16 cellular contexts compared by ENCODE assay signal in the genomic region with DNA sequence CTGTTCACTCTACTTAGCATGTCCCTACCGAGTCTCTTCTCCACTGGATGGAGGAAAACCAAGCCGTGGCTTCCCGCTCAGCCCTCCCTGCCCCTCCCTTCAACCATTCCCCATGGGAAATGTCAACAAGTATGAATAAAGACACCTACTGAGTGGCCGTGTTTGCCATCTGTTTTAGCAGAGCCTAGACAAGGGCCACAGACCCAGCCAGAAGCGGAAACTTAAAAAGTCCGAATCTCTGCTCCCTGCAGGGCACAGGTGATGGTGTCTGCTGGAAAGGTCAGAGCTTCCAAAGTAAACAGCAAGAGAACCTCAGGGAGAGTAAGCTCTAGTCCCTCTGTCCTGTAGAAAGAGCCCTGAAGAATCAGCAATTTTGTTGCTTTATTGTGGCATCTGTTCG. TPM values are rescaled to one million over a fixed set of nuclear protein-coding genes. Genes with fewer than 3 reads are reported as not detected.
DNase-seq lines count a peak whose midpoint lies in the region; ATAC-seq and TF ChIP-seq lines count a peak whose summit lies in the region.
"Had no signal": no experiment of that assay in that cellular context is flagged by ENCODE, and none has a peak within 500 bp of the region (broad histone marks: within the 10 kb centered on the region; RNA-seq: fewer than 3 reads in every experiment).

No MANE protein-coding gene starts in this region.

- intact Hi-C loops in mucosa of descending colon (cut with DNase I, micrococcal nuclease), result no loop called here
- intact Hi-C loops in heart left ventricle (cut with DNase I), result loop anchor here in 1 of 10 donors (5.0 kb wide), 1 partner anchor 36 kb away; no protein-coding TSS in a partner anchor

- H3K4me3 ChIP-seq in HEK293 (ENCODE audit: low read depth, low read length) (no peak overlapping the region), mucosa of descending colon (no peak overlapping the region), heart left ventricle (no peak overlapping the region)

- no peaks in the 10 kb centered on the region for H3K36me3 Mint-ChIP-seq in activated naive CD4-positive, alpha-beta T cell treated with anti-CD3 and anti-CD28 coated beads, Interleukin-2, amount 10 ng/mL, durations not matched to agents 7 days and 5 days

- DNase-seq in NCI-H1092 treated with DMSO at 0.1 percent for 48 hours (lab: John Stamatoyannopoulos, UW) (peak; percentile 25), NCI-H1092 (lab: John Stamatoyannopoulos, UW) (no peak), NCI-H82 (lab: John Stamatoyannopoulos, UW) (peak; percentile 32), mucosa of descending colon (no peak), NAMALWA (ENCODE audit: low spot score) (no peak), heart left ventricle (no peak)
- no peak for DNase-seq in activated naive CD4-positive, alpha-beta T cell treated with anti-CD3 and anti-CD28 coated beads, Interleukin-2, amount 10 ng/mL, durations not matched to agents 7 days and 5 days
- DNase-seq: C1 segment of cervical spinal cord, COR-L47, DMS79 treated with DMSO at 0.1 percent for 48 hours, GOT3, HFFc6, MM.1S, NCI-H1436, NCI-H2081 treated with DMSO at 0.1 percent for 48 hours had no signal

- peaks cover 0 to 15% of the 10 kb centered on the region in 2 experiments; a peak in 1 of 3 replicates for H3K36me3 ChIP-seq in HEK293 (ENCODE audit: control insufficient read depth in 2 of 2, insufficient read depth in 1 of 2, low read length in 2 of 2)
- no peaks in the 10 kb centered on the region for H3K36me3 ChIP-seq in mucosa of descending colon (ENCODE audit: low read depth)
- H3K36me3 ChIP-seq in heart left ventricle, result peaks cover 0 to 53% (median 0%) of the 10 kb centered on the region in 9 donors

- no peak overlapping the region for H3K4me3 Mint-ChIP-seq in activated naive CD4-positive, alpha-beta T cell treated with anti-CD3 and anti-CD28 coated beads, Interleukin-2, amount 10 ng/mL, durations not matched to agents 7 days and 5 days
- H3K4me3 Mint-ChIP-seq: HFFc6 had no signal

- WGBS in heart left ventricle, 4 donors, result 79 to 87% (median 83%) methylated on average over 7 of the region's 7 CpGs

- peaks cover 3% of the 10 kb centered on the region; the same call in 1 of the 2 replicates for H3K4me1 ChIP-seq in HEK293 (ENCODE audit: control insufficient read depth, insufficient read depth, low read length)
- peaks cover 30% of the 10 kb centered on the region for H3K4me1 ChIP-seq in mucosa of descending colon (ENCODE audit: low read depth)
- peaks cover 10 to 43% (median 28%) of the 10 kb centered on the region in 12 donors for H3K4me1 ChIP-seq in heart left ventricle

- no peaks in the 10 kb centered on the region for H3K9me3 ChIP-seq in HEK293 (ENCODE audit: control insufficient read depth, insufficient read depth, low read depth, low read length)
- H3K9me3 ChIP-seq in mucosa of descending colon, result no peaks in the 10 kb centered on the region
- H3K9me3 ChIP-seq in heart left ventricle, result no peaks in the 10 kb centered on the region

- POLR2A ChIA-PET in HEK293 (lab: Yijun Ruan, JAX), result no interaction called here

- CTCF ChIA-PET in HEK293 (lab: Yijun Ruan, JAX), result interaction anchor here (0.6 kb wide), 1 partner anchor 1968 kb away, joined by 3 read pairs; no protein-coding TSS in a partner anchor
- CTCF ChIA-PET in activated naive CD4-positive, alpha-beta T cell treated with anti-CD3 and anti-CD28 coated beads, Interleukin-2, amount 10 ng/mL, durations not matched to agents 7 days and 5 days (lab: Charles Lee), result interaction anchor here (1.6 kb wide), 1 partner anchor 41 kb away, joined by 3 read pairs; no protein-coding TSS in a partner anchor

- TF ChIP-seq POLR2A in heart left ventricle (IDR thresholded peaks at IDR 0.05), result no peak

- no peaks in the 10 kb centered on the region for H3K9me3 Mint-ChIP-seq in activated naive CD4-positive, alpha-beta T cell treated with anti-CD3 and anti-CD28 coated beads, Interleukin-2, amount 10 ng/mL, durations not matched to agents 7 days and 5 days
- H3K9me3 Mint-ChIP-seq: HFFc6 had no signal

- H3K27ac Mint-ChIP-seq in activated naive CD4-positive, alpha-beta T cell treated with anti-CD3 and anti-CD28 coated beads, Interleukin-2, amount 10 ng/mL, durations not matched to agents 7 days and 5 days, result no peak overlapping the region
- H3K27ac Mint-ChIP-seq: HFFc6 had no signal

- H3K27ac ChIP-seq in HEK293 (ENCODE audit: extremely low read depth, low read depth, low read length) (no peak overlapping the region), heart left ventricle (no peak overlapping the region)

- ATAC-seq in mucosa of descending colon (peak; percentile 10), heart left ventricle (no peak)

- TF ChIP-seq CTCF in HEK293 (tag by site-specific recombination; IDR thresholded peaks at IDR 0.05) (no peak), mucosa of descending colon (IDR thresholded peaks at IDR 0.05) (no peak), heart left ventricle (IDR thresholded peaks at IDR 0.05) (no peak)

- peaks cover 11% of the 10 kb centered on the region for H3K4me1 Mint-ChIP-seq in activated naive CD4-positive, alpha-beta T cell treated with anti-CD3 and anti-CD28 coated beads, Interleukin-2, amount 10 ng/mL, durations not matched to agents 7 days and 5 days

- peaks cover 30% of the 10 kb centered on the region for H3K27me3 Mint-ChIP-seq in activated naive CD4-positive, alpha-beta T cell treated with anti-CD3 and anti-CD28 coated beads, Interleukin-2, amount 10 ng/mL, durations not matched to agents 7 days and 5 days

- H3K27me3 ChIP-seq in heart left ventricle, result no peaks in the 10 kb centered on the region

TF ChIP-seq in HEK293, 187 proteins besides CTCF, POLR2A, EP300 and RAD21:
- no peak for TF ChIP-seq ZNF394 (tag by site-specific recombination; IDR thresholded peaks at IDR 0.05; ENCODE audit: borderline replicate concordance)
- TF ChIP-seq ZNF555 (tag by site-specific recombination; conservative IDR thresholded peaks at IDR 0.05), result no peak
- TF ChIP-seq ZFP37 (tag by site-specific recombination; IDR thresholded peaks at IDR 0.05), result no peak
- 0 out of 2 replicates have a peak, but pooled peaks have one; percentile 9 for TF ChIP-seq ZIC2 (tag by site-specific recombination; IDR thresholded peaks at IDR 0.05)
- TF ChIP-seq ZNF658 (tag by site-specific recombination; IDR thresholded peaks at IDR 0.05), result no peak
- TF ChIP-seq GLIS1 (tag by site-specific recombination; IDR thresholded peaks at IDR 0.05), result no peak
TF ChIP-seq in HEK293: peak in this region for 1.

RNA-seq across cellular contexts. Expression of a gene that starts 2.8 kb away (rescaled TPM):
- total RNA-seq in mucosa of descending colon, result 10 to 100 TPM; 11.3 to 22.1 (median 13.8) TPM
- total RNA-seq in heart left ventricle, result 10 to 100 TPM in 3 of 9 donors, 1 to 10 TPM in 6; 4.1 to 13.6 (median 7.6) TPM
- 1 to 10 TPM; 3.8 to 5.2 TPM for polyA plus RNA-seq in heart left ventricle

RNA-seq across cellular contexts. Expression of a gene that starts 27.1 kb away (rescaled TPM):
- total RNA-seq in mucosa of descending colon (100 to 1,000 TPM in 2 of 3 donors, 10 to 100 TPM in 1; 30.1 to 193 (median 153) TPM), heart left ventricle (100 to 1,000 TPM in 4 of 9 donors, 10 to 100 TPM in 5; 59.1 to 157 (median 77.2) TPM)
- 10 to 100 TPM; 22.5 to 77.1 TPM for polyA plus RNA-seq in heart left ventricle

Comparison
In these comparisons a context has a peak if more than half of its experiments do, and no peak if none do; other contexts are left out.
1. DNase-seq: peak in NCI-H1092 treated with DMSO at 0.1 percent for 48 hours (single experiment) and NCI-H82 (single experiment); none in NCI-H1092 (single experiment), mucosa of descending colon (0 of 3), activated naive CD4-positive, alpha-beta T cell treated with anti-CD3 and anti-CD28 coated beads, Interleukin-2, amount 10 ng/mL, durations not matched to agents 7 days and 5 days (single experiment), NAMALWA (single experiment) and heart left ventricle (0 of 5).